ENCODE assay signal across 23 cellular contexts in genomic region chr10:114250246-114250645, GRCh38. TPM values are rescaled to one million over a fixed set of nuclear protein-coding genes. Genes with fewer than 3 reads are reported as not detected.
"Had no signal": no experiment of that assay in that cellular context is flagged by ENCODE, and none has a peak within 500 bp of the region (broad histone marks: within the 10 kb centered on the region; RNA-seq: fewer than 3 reads in every experiment).

No MANE protein-coding gene starts in this region.

- H3K27me3 ChIP-seq: right atrium auricular region, suprapubic skin, thyroid gland, upper lobe of left lung, uterus had no signal

- H3K4me3 ChIP-seq: esophagus squamous epithelium, gastroesophageal sphincter, left ventricle myocardium inferior, lower lobe of right lung, right atrium auricular region, sigmoid colon, skin epidermis, suprapubic skin, thyroid gland, upper lobe of left lung, uterus had no signal

- H3K4me3 Mint-ChIP-seq: dendritic cell treated with granulocyte-macrophage colony-stimulating factor and Interleukin-4, amounts not matched to agents 40 ng/mL and 50 ng/mL, for 4 days; effector memory CD8-positive, alpha-beta T cell; immature natural killer cell; memory B cell; mesothelial cell of epicardium; natural killer cell treated with Interleukin-12 subunit alpha and Interleukin-12 subunit beta and Interleukin-15 and Interleukin-18, amount 100 ng/mL, for 72 hours had no signal

- H3K9me3 Mint-ChIP-seq: dendritic cell treated with granulocyte-macrophage colony-stimulating factor and Interleukin-4, amounts not matched to agents 40 ng/mL and 50 ng/mL, for 4 days; effector memory CD8-positive, alpha-beta T cell; mesothelial cell of epicardium; natural killer cell treated with Interleukin-12 subunit alpha and Interleukin-12 subunit beta and Interleukin-15 and Interleukin-18, amount 100 ng/mL, for 72 hours had no signal

- H3K36me3 Mint-ChIP-seq: immature natural killer cell; natural killer cell treated with Interleukin-12 subunit alpha and Interleukin-12 subunit beta and Interleukin-15 and Interleukin-18, amount 100 ng/mL, for 72 hours had no signal

- H3K27ac ChIP-seq: esophagus squamous epithelium, gastroesophageal sphincter, left ventricle myocardium inferior, lower lobe of right lung, right atrium auricular region, sigmoid colon, suprapubic skin, thyroid gland, upper lobe of left lung, uterus had no signal

- H3K27ac Mint-ChIP-seq: dendritic cell treated with granulocyte-macrophage colony-stimulating factor and Interleukin-4, amounts not matched to agents 40 ng/mL and 50 ng/mL, for 4 days; effector memory CD8-positive, alpha-beta T cell; immature natural killer cell; memory B cell; mesothelial cell of epicardium; natural killer cell treated with Interleukin-12 subunit alpha and Interleukin-12 subunit beta and Interleukin-15 and Interleukin-18, amount 100 ng/mL, for 72 hours had no signal

- ATAC-seq: effector memory CD8-positive, alpha-beta T cell; gastroesophageal sphincter; lower lobe of right lung; natural killer cell treated with Interleukin-12 subunit alpha and Interleukin-12 subunit beta and Interleukin-15 and Interleukin-18, amount 100 ng/mL, for 72 hours had no signal

- H3K36me3 ChIP-seq: esophagus squamous epithelium, gastroesophageal sphincter, left ventricle myocardium inferior, lower lobe of right lung, right atrium auricular region, sigmoid colon, suprapubic skin, thyroid gland, upper lobe of left lung, uterus had no signal

- DNase-seq: effector memory CD8-positive, alpha-beta T cell; esophagus squamous epithelium; foreskin fibroblast; glutamatergic neuron; immature natural killer cell; left ventricle myocardium inferior; lower lobe of right lung; posterior cingulate gyrus; sigmoid colon; stimulated activated CD4-positive, alpha-beta T cell treated with anti-CD3 and anti-CD28 coated beads, Interleukin-12 subunit alpha, Interleukin-12 subunit beta, amount 100 ng/mL, for 4 hours; stimulated activated CD4-positive, alpha-beta T cell treated with anti-CD3 and anti-CD28 coated beads, Interleukin-2, amount 100 ng/mL, for 48 hours; stimulated activated naive CD4-positive, alpha-beta T cell treated with Interleukin-2 at 50 U/mL for 16 hours; thyroid gland; upper lobe of left lung; uterus had no signal

- H3K4me1 ChIP-seq: gastroesophageal sphincter, left ventricle myocardium inferior, right atrium auricular region, sigmoid colon, suprapubic skin, uterus had no signal

- H3K9me3 ChIP-seq: esophagus squamous epithelium, gastroesophageal sphincter, left ventricle myocardium inferior, lower lobe of right lung, right atrium auricular region, sigmoid colon, suprapubic skin, thyroid gland, upper lobe of left lung, uterus had no signal

RNA-seq across cellular contexts. Expression of gene VWA2, which starts 11.2 kb away (rescaled TPM):
- total RNA-seq: left ventricle myocardium inferior; natural killer cell treated with Interleukin-12 subunit alpha and Interleukin-12 subunit beta and Interleukin-15 and Interleukin-18, amount 100 ng/mL, for 72 hours; right atrium auricular region had no signal
